ENCODE assay signal across 8 cellular contexts in genomic region chr15:75732809-75733451, GRCh38. TPM values are rescaled to one million over a fixed set of nuclear protein-coding genes. Genes with fewer than 3 reads are reported as not detected.
DNase-seq lines count a peak whose midpoint lies in the region; ATAC-seq and TF ChIP-seq lines count a peak whose summit lies in the region.

No MANE protein-coding gene starts in this region.

- H3K27ac Mint-ChIP-seq in activated naive CD8-positive, alpha-beta T cell treated with anti-CD3 and anti-CD28 coated beads, Interleukin-2, amount 10 ng/mL, durations not matched to agents 7 days and 5 days: no peak overlapping the region

- no peak for TF ChIP-seq POLR2A in heart left ventricle (IDR thresholded peaks at IDR 0.05)

- no peaks in the 10 kb centered on the region for H3K36me3 Mint-ChIP-seq in activated naive CD8-positive, alpha-beta T cell treated with anti-CD3 and anti-CD28 coated beads, Interleukin-2, amount 10 ng/mL, durations not matched to agents 7 days and 5 days

- peaks cover 3% of the 10 kb centered on the region for H3K27me3 Mint-ChIP-seq in activated naive CD8-positive, alpha-beta T cell treated with anti-CD3 and anti-CD28 coated beads, Interleukin-2, amount 10 ng/mL, durations not matched to agents 7 days and 5 days

- H3K36me3 ChIP-seq in RWPE2 (ENCODE audit: low read depth): no peaks in the 10 kb centered on the region
- no peaks in the 10 kb centered on the region for H3K36me3 ChIP-seq in heart left ventricle
- H3K36me3 ChIP-seq in psoas muscle (ENCODE audit: insufficient read depth in 1 of 2, low read depth in 1 of 2): no peaks in the 10 kb centered on the region

- intact Hi-C loops in heart left ventricle (cut with DNase I) (loop anchor here (2.0 to 10.0 kb wide), 6 partner anchors 41 to 172 kb away; partner anchors contain the start of gene FBXO22 (in 1 of the 10)), psoas muscle (cut with DNase I) (loop anchor here in 1 of 2 donors (5.0 kb wide), 1 partner anchor 96 kb away; no protein-coding TSS in a partner anchor)

- TF ChIP-seq CTCF in RWPE2 (IDR thresholded peaks at IDR 0.05; ENCODE audit: poor library complexity, severe bottlenecking): peak; percentile 95
- TF ChIP-seq CTCF in heart left ventricle (IDR thresholded peaks at IDR 0.05): peak; percentile 71 to 94 (median 87)
- TF ChIP-seq CTCF in psoas muscle (IDR thresholded peaks at IDR 0.05): peak; percentile 87

- WGBS in heart left ventricle, 4 donors: 24 to 49% (median 30%) methylated on average over 6 to 12 of the region's 12 CpGs
- 24 to 25% (median 24%) methylated on average over 12 of the region's 12 CpGs for WGBS in psoas muscle, 3 donors

- ATAC-seq in HG02852 (IDR thresholded peaks at IDR 0.05; ENCODE audit: unreplicated experiment): peak; percentile 48
- peak; percentile 77 for ATAC-seq in RWPE2 (ENCODE audit: low read depth)
- ATAC-seq in activated naive CD8-positive, alpha-beta T cell treated with anti-CD3 and anti-CD28 coated beads, Interleukin-2, amount 10 ng/mL, durations not matched to agents 7 days and 5 days (ENCODE audit: low read depth): peak; percentile 43
- peak; percentile 18 to 77 (median 67) for ATAC-seq in heart left ventricle
- ATAC-seq in psoas muscle: peak; percentile 76 to 88 (median 83)
- no peak for ATAC-seq in GM21515 (IDR thresholded peaks at IDR 0.05; ENCODE audit: unreplicated experiment)
- ATAC-seq in GM18861 (IDR thresholded peaks at IDR 0.05; ENCODE audit: unreplicated experiment): no peak

- no peaks in the 10 kb centered on the region for H3K9me3 Mint-ChIP-seq in activated naive CD8-positive, alpha-beta T cell treated with anti-CD3 and anti-CD28 coated beads, Interleukin-2, amount 10 ng/mL, durations not matched to agents 7 days and 5 days

- H3K4me1 ChIP-seq in RWPE2 (ENCODE audit: insufficient read depth, poor library complexity, severe bottlenecking): no peaks in the 10 kb centered on the region
- peaks cover 0 to 42% (median 18%) of the 10 kb centered on the region in 12 donors for H3K4me1 ChIP-seq in heart left ventricle
- no peaks in the 10 kb centered on the region for H3K4me1 ChIP-seq in psoas muscle

- peak; percentile 54 for DNase-seq in DMS114 treated with DMSO at 0.1 percent for 48 hours (lab: John Stamatoyannopoulos, UW; ENCODE audit: unreplicated experiment)
- peak; percentile 78 for DNase-seq in RWPE2 (ENCODE audit: low spot score)
- DNase-seq in activated naive CD8-positive, alpha-beta T cell treated with anti-CD3 and anti-CD28 coated beads, Interleukin-2, amount 10 ng/mL, durations not matched to agents 7 days and 5 days: peak; percentile 66
- DNase-seq in heart left ventricle: peak in 4 of 5 donors; percentile 65 to 75 (median 70)
- DNase-seq in psoas muscle: peak; percentile 75 to 82

- no peaks in the 10 kb centered on the region for H3K9me3 ChIP-seq in RWPE2 (ENCODE audit: severe bottlenecking)
- no peaks in the 10 kb centered on the region for H3K9me3 ChIP-seq in heart left ventricle
- H3K9me3 ChIP-seq in psoas muscle: no peaks in the 10 kb centered on the region

- no peak overlapping the region for H3K4me3 Mint-ChIP-seq in activated naive CD8-positive, alpha-beta T cell treated with anti-CD3 and anti-CD28 coated beads, Interleukin-2, amount 10 ng/mL, durations not matched to agents 7 days and 5 days

- no peak overlapping the region for H3K4me3 ChIP-seq in RWPE2 (ENCODE audit: severe bottlenecking)
- no peak overlapping the region for H3K4me3 ChIP-seq in heart left ventricle
- no peak overlapping the region for H3K4me3 ChIP-seq in psoas muscle

- peaks cover 16% of the 10 kb centered on the region for H3K4me1 Mint-ChIP-seq in activated naive CD8-positive, alpha-beta T cell treated with anti-CD3 and anti-CD28 coated beads, Interleukin-2, amount 10 ng/mL, durations not matched to agents 7 days and 5 days

- H3K27ac ChIP-seq in RWPE2 (ENCODE audit: poor library complexity, severe bottlenecking) (no peak overlapping the region), heart left ventricle (peak overlapping the region in 3 of 12 donors; percentile 10 to 63 (median 13)), psoas muscle (no peak overlapping the region)

- POLR2A ChIA-PET in activated naive CD8-positive, alpha-beta T cell treated with anti-CD3 and anti-CD28 coated beads, Interleukin-2, amount 10 ng/mL, durations not matched to agents 7 days and 5 days (lab: Charles Lee): no interaction called here

- H3K27me3 ChIP-seq in RWPE2 (ENCODE audit: insufficient read depth, poor library complexity, severe bottlenecking) (no peaks in the 10 kb centered on the region), heart left ventricle (no peaks in the 10 kb centered on the region), psoas muscle (ENCODE audit: insufficient read depth in 3 of 3, low read length in 2 of 3) (no peaks in the 10 kb centered on the region)

RNA-seq across cellular contexts. Expression of gene CSPG4, which starts 20.3 kb away (rescaled TPM):
- total RNA-seq in activated naive CD8-positive, alpha-beta T cell treated with anti-CD3 and anti-CD28 coated beads, Interleukin-2, amount 10 ng/mL, durations not matched to agents 7 days and 5 days: not detected
- total RNA-seq in heart left ventricle (10 to 100 TPM in 8 of 9 donors, 1 to 10 TPM in 1; 9.0 to 46.9 (median 18.8) TPM), psoas muscle (10 to 100 TPM; 15.8 to 49.5 (median 34.0) TPM)
- polyA plus RNA-seq in heart left ventricle (10 to 100 TPM in 1 of 2 donors, 1 to 10 TPM in 1; 8.5 to 13.9 TPM), psoas muscle (10 to 100 TPM in 2 of 3 donors, 1 to 10 TPM in 1; 8.1 to 15.9 (median 10.6) TPM)

Comparison
In these comparisons a context has a peak if more than half of its experiments do, and no peak if none do; other contexts are left out.
1. ATAC-seq: peak in HG02852 (single experiment), RWPE2 (single experiment), activated naive CD8-positive, alpha-beta T cell treated with anti-CD3 and anti-CD28 coated beads, Interleukin-2, amount 10 ng/mL, durations not matched to agents 7 days and 5 days (single experiment), heart left ventricle (4 of 4) and psoas muscle (4 of 4); none in GM21515 (single experiment) and GM18861 (single experiment).
2. RNA of gene CSPG4, which starts 20.3 kb away (total RNA-seq): 15.8 to 49.5 TPM in psoas muscle and 9.0 to 46.9 TPM in heart left ventricle; not detected in activated naive CD8-positive, alpha-beta T cell treated with anti-CD3 and anti-CD28 coated beads, Interleukin-2, amount 10 ng/mL, durations not matched to agents 7 days and 5 days; every median in the first group is over 4 times any median in the second.
3. Peak in every context shown above with its lines, with median percentiles within 50 percentile points of each other: DNase-seq and CTCF ChIP-seq.